In the genomic region with DNA sequence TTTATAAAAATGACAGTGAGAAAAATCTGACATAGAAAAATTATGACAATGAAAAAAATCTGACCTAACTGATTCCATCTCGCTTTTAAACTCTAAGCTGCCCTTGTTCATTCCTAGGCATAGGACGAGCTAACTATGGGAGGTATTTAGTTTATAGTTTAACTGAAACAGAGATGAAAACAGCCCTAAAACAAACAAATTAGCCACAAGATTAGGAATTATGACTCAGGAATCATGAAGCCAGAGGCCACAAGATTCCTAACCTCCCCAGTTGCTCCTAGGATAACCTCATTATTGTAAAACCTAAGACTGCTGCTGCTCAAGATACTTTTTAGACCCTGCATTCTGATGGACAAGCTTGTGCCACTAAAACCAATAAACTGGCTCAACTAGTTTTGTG, we compare ENCODE assay signal across 3 cellular contexts.
TF ChIP-seq lines count a peak whose summit lies in the region.

No MANE protein-coding gene starts in this region.

TF ChIP-seq in IMR-90, 13 proteins besides CTCF, POLR2A, EP300 and RAD21:
- no peak for TF ChIP-seq CHD1 (IDR thresholded peaks at IDR 0.05; ENCODE audit: low read depth, low read length)
- 0 out of 2 replicates have a peak, but pooled peaks have one; percentile 11 for TF ChIP-seq FOS (IDR thresholded peaks at IDR 0.05; ENCODE audit: low read depth, low read length)

TF ChIP-seq in K562, 482 proteins besides CTCF, POLR2A, EP300 and RAD21:
- no peak for TF ChIP-seq ZNF41 (CRISPR knock-in tag; conservative IDR thresholded peaks at IDR 0.05)
- no peak for TF ChIP-seq RNF2 (IDR thresholded peaks at IDR 0.05)
- TF ChIP-seq PRPF4 (IDR thresholded peaks at IDR 0.05; ENCODE audit: insufficient read depth, low read depth, low read length, poor library complexity, severe bottlenecking), result no peak
- TF ChIP-seq PHB (CRISPR knock-in tag; IDR thresholded peaks at IDR 0.05), result no peak
- TF ChIP-seq, protein P1, sequence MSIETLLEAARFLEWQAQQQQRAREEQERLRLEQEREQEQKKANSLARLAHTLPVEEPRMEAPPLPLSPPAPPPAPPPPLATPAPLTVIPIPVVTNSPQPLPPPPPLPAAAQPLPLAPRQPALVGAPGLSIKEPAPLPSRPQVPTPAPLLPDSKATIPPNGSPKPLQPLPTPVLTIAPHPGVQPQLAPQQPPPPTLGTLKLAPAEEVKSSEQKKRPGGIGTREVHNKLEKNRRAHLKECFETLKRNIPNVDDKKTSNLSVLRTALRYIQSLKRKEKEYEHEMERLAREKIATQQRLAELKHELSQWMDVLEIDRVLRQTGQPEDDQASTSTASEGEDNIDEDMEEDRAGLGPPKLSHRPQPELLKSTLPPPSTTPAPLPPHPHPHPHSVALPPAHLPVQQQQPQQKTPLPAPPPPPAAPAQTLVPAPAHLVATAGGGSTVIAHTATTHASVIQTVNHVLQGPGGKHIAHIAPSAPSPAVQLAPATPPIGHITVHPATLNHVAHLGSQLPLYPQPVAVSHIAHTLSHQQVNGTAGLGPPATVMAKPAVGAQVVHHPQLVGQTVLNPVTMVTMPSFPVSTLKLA (conservative IDR thresholded peaks at IDR 0.05), result no peak
- TF ChIP-seq SMAD3 (CRISPR knock-in tag; conservative IDR thresholded peaks at IDR 0.05), result no peak
- TF ChIP-seq NR3C1 (CRISPR knock-in tag; IDR thresholded peaks at IDR 0.05), result no peak
- no peak for TF ChIP-seq BCL6 (CRISPR knock-in tag; IDR thresholded peaks at IDR 0.05)
- no peak for TF ChIP-seq CCAR2 (IDR thresholded peaks at IDR 0.05; ENCODE audit: low read depth, low read length)
- TF ChIP-seq, protein P2, sequence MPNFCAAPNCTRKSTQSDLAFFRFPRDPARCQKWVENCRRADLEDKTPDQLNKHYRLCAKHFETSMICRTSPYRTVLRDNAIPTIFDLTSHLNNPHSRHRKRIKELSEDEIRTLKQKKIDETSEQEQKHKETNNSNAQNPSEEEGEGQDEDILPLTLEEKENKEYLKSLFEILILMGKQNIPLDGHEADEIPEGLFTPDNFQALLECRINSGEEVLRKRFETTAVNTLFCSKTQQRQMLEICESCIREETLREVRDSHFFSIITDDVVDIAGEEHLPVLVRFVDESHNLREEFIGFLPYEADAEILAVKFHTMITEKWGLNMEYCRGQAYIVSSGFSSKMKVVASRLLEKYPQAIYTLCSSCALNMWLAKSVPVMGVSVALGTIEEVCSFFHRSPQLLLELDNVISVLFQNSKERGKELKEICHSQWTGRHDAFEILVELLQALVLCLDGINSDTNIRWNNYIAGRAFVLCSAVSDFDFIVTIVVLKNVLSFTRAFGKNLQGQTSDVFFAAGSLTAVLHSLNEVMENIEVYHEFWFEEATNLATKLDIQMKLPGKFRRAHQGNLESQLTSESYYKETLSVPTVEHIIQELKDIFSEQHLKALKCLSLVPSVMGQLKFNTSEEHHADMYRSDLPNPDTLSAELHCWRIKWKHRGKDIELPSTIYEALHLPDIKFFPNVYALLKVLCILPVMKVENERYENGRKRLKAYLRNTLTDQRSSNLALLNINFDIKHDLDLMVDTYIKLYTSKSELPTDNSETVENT (CRISPR knock-in tag; IDR thresholded peaks at IDR 0.05), result no peak
- no peak for TF ChIP-seq ZNF785 (CRISPR knock-in tag; IDR thresholded peaks at IDR 0.05)
- TF ChIP-seq BMI1 (IDR thresholded peaks at IDR 0.05; ENCODE audit: low read length), result no peak
- TF ChIP-seq EHMT2 (IDR thresholded peaks at IDR 0.05), result no peak
- TF ChIP-seq HDGF (IDR thresholded peaks at IDR 0.05), result no peak

TF ChIP-seq in HEK293T, 16 proteins besides CTCF, POLR2A, EP300 and RAD21:
- no peak for TF ChIP-seq L3MBTL2 (conservative IDR thresholded peaks at IDR 0.05)
- TF ChIP-seq, protein P3, sequence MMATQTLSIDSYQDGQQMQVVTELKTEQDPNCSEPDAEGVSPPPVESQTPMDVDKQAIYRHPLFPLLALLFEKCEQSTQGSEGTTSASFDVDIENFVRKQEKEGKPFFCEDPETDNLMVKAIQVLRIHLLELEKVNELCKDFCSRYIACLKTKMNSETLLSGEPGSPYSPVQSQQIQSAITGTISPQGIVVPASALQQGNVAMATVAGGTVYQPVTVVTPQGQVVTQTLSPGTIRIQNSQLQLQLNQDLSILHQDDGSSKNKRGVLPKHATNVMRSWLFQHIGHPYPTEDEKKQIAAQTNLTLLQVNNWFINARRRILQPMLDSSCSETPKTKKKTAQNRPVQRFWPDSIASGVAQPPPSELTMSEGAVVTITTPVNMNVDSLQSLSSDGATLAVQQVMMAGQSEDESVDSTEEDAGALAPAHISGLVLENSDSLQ (IDR thresholded peaks at IDR 0.05), result no peak
- no peak for TF ChIP-seq BHLHE40 (IDR thresholded peaks at IDR 0.05; ENCODE audit: borderline replicate concordance)
- no peak for TF ChIP-seq FOXK2 (IDR thresholded peaks at IDR 0.05)
- TF ChIP-seq ARNT (IDR thresholded peaks at IDR 0.05), result no peak
- TF ChIP-seq SUZ12 (IDR thresholded peaks at IDR 0.05), result no peak
- TF ChIP-seq TARDBP (IDR thresholded peaks at IDR 0.05), result no peak
- TF ChIP-seq ELF4 (IDR thresholded peaks at IDR 0.05), result no peak
- no peak for TF ChIP-seq CTBP1 (IDR thresholded peaks at IDR 0.05; ENCODE audit: borderline replicate concordance)
- no peak for TF ChIP-seq NFRKB (IDR thresholded peaks at IDR 0.05)
- no peak for TF ChIP-seq ZNF384 (IDR thresholded peaks at IDR 0.05)
- TF ChIP-seq FOXM1 (IDR thresholded peaks at IDR 0.05; ENCODE audit: borderline replicate concordance), result no peak
- TF ChIP-seq SP1 (IDR thresholded peaks at IDR 0.05), result no peak
